Comparison of ENCODE assay signal across 11 cellular contexts in genomic region chr13:111215081-111216047, GRCh38.
A peak's percentile ranks its signal among the peaks of the same experiment; 100 is the strongest.
DNase-seq lines count a peak whose midpoint lies in the region; ATAC-seq and TF ChIP-seq lines count a peak whose summit lies in the region.
"Had no signal": no experiment of that assay in that cellular context is flagged by ENCODE, and none has a peak within 500 bp of the region (broad histone marks: within the 10 kb centered on the region; RNA-seq: fewer than 3 reads in every experiment).

No MANE protein-coding gene starts in this region.

- no peaks in the 10 kb centered on the region for H3K27me3 ChIP-seq in endodermal cell (ENCODE audit: control insufficient read depth, insufficient read depth, low read length, poor library complexity, severe bottlenecking)
- H3K27me3 ChIP-seq in thymus (ENCODE audit: control insufficient read depth, insufficient read depth): no peaks in the 10 kb centered on the region
- H3K27me3 ChIP-seq in gastroesophageal sphincter: no peaks in the 10 kb centered on the region
- H3K27me3 ChIP-seq: spleen had no signal

- no peak for DNase-seq in activated naive CD8-positive, alpha-beta T cell treated with anti-CD3 and anti-CD28 coated beads, Interleukin-2, amount 50 U/mL, for 24 hours
- no peak for DNase-seq in activated naive CD8-positive, alpha-beta T cell treated with anti-CD3 and anti-CD28 coated beads for 36 hours
- DNase-seq in NCI-H345 (lab: John Stamatoyannopoulos, UW): peak; percentile 36
- peak; percentile 71 for DNase-seq in endodermal cell
- DNase-seq in activated CD8-positive, alpha-beta memory T cell treated with anti-CD3 and anti-CD28 coated beads, Interleukin-2, amount 50 U/mL, for 48 hours: no peak
- DNase-seq: NCI-H748 treated with DMSO at 0.1 percent for 48 hours, spleen had no signal

- H3K27ac Mint-ChIP-seq in activated naive CD8-positive, alpha-beta T cell treated with anti-CD3 and anti-CD28 coated beads, Interleukin-2, amount 50 U/mL, for 24 hours: peak overlapping the region; percentile 28
- no peak overlapping the region for H3K27ac Mint-ChIP-seq in activated naive CD8-positive, alpha-beta T cell treated with anti-CD3 and anti-CD28 coated beads for 36 hours
- H3K27ac Mint-ChIP-seq in endodermal cell: peak overlapping the region; percentile 2

- ATAC-seq in activated naive CD8-positive, alpha-beta T cell treated with anti-CD3 and anti-CD28 coated beads, Interleukin-2, amount 50 U/mL, for 24 hours: no peak
- ATAC-seq in GM19452 (IDR thresholded peaks at IDR 0.05; ENCODE audit: unreplicated experiment) (no peak), gastroesophageal sphincter (no peak)

- H3K36me3 ChIP-seq in endodermal cell (ENCODE audit: control insufficient read depth, insufficient read depth, low read length) (peaks cover 10% of the 10 kb centered on the region), thymus (ENCODE audit: control insufficient read depth, insufficient read depth) (peaks cover 42% of the 10 kb centered on the region), gastroesophageal sphincter (peaks cover 0 to 4% of the 10 kb centered on the region in 2 donors)

- TF ChIP-seq EP300 in gastroesophageal sphincter (IDR thresholded peaks at IDR 0.05): no peak

- H3K9ac ChIP-seq in endodermal cell (ENCODE audit: extremely low read depth, low read length, poor library complexity, severe bottlenecking): no peak overlapping the region

- no peak for TF ChIP-seq POLR2A in gastroesophageal sphincter (IDR thresholded peaks at IDR 0.05)

- no peak overlapping the region for H3K4me3 Mint-ChIP-seq in activated naive CD8-positive, alpha-beta T cell treated with anti-CD3 and anti-CD28 coated beads, Interleukin-2, amount 50 U/mL, for 24 hours
- no peak overlapping the region for H3K4me3 Mint-ChIP-seq in activated naive CD8-positive, alpha-beta T cell treated with anti-CD3 and anti-CD28 coated beads for 36 hours
- H3K4me3 Mint-ChIP-seq in endodermal cell: no peak overlapping the region
- H3K4me3 Mint-ChIP-seq: T-helper 1 cell treated with Interleukin-12 subunit alpha and Interleukin-12 subunit beta and Interleukin-4 antibody, amounts not matched to agents 30 μg/mL and 1 μg/mL, for 36 hours had no signal

- no peak for TF ChIP-seq CTCF in endodermal cell (conservative IDR thresholded peaks at IDR 0.05)
- no peak for TF ChIP-seq CTCF in gastroesophageal sphincter (IDR thresholded peaks at IDR 0.05)

- H3K9me3 ChIP-seq in endodermal cell (ENCODE audit: control insufficient read depth, low read length) (no peaks in the 10 kb centered on the region), thymus (ENCODE audit: control insufficient read depth) (no peaks in the 10 kb centered on the region), gastroesophageal sphincter (no peaks in the 10 kb centered on the region)
- H3K9me3 ChIP-seq: spleen had no signal

- peaks cover 37% of the 10 kb centered on the region for H3K4me1 Mint-ChIP-seq in activated naive CD8-positive, alpha-beta T cell treated with anti-CD3 and anti-CD28 coated beads, Interleukin-2, amount 50 U/mL, for 24 hours
- peaks cover 45% of the 10 kb centered on the region for H3K4me1 Mint-ChIP-seq in activated naive CD8-positive, alpha-beta T cell treated with anti-CD3 and anti-CD28 coated beads for 36 hours
- peaks cover 32% of the 10 kb centered on the region for H3K4me1 Mint-ChIP-seq in endodermal cell

- no peaks in the 10 kb centered on the region for H3K4me1 ChIP-seq in endodermal cell (ENCODE audit: control insufficient read depth, insufficient read depth, low read length)
- H3K4me1 ChIP-seq in thymus (ENCODE audit: control insufficient read depth, insufficient read depth, low read length): peaks cover 9% of the 10 kb centered on the region
- H3K4me1 ChIP-seq in gastroesophageal sphincter: peaks cover 0 to 76% (median 24%) of the 10 kb centered on the region in 3 donors

- peak overlapping the region; percentile 71 for H3K27ac ChIP-seq in endodermal cell (ENCODE audit: low read depth, low read length)
- peak overlapping the region; percentile 10 for H3K27ac ChIP-seq in thymus (ENCODE audit: low read depth)
- no peak overlapping the region for H3K27ac ChIP-seq in gastroesophageal sphincter

- 50 to 64% methylated on average over 15 to 19 of the region's 19 CpGs for WGBS in endodermal cell (ENCODE audit: insufficient coverage in 1 of 2, insufficient read length in 1 of 2), 2 experiments
- 93% methylated on average over 19 of the region's 19 CpGs for WGBS in thymus
- WGBS in gastroesophageal sphincter (ENCODE audit: low coverage in 1 of 2), 2 donors: 77 to 78% methylated on average over 16 to 17 of the region's 19 CpGs

- no peaks in the 10 kb centered on the region for H3K27me3 Mint-ChIP-seq in activated naive CD8-positive, alpha-beta T cell treated with anti-CD3 and anti-CD28 coated beads, Interleukin-2, amount 50 U/mL, for 24 hours
- no peaks in the 10 kb centered on the region for H3K27me3 Mint-ChIP-seq in activated naive CD8-positive, alpha-beta T cell treated with anti-CD3 and anti-CD28 coated beads for 36 hours
- H3K27me3 Mint-ChIP-seq in endodermal cell (ENCODE audit: insufficient read depth): no peaks in the 10 kb centered on the region

- H3K4me3 ChIP-seq in endodermal cell (ENCODE audit: low read length) (no peak overlapping the region), thymus (ENCODE audit: low read length) (no peak overlapping the region), gastroesophageal sphincter (no peak overlapping the region)
- H3K4me3 ChIP-seq: spleen had no signal

- no peaks in the 10 kb centered on the region for H3K9me3 Mint-ChIP-seq in activated naive CD8-positive, alpha-beta T cell treated with anti-CD3 and anti-CD28 coated beads, Interleukin-2, amount 50 U/mL, for 24 hours
- H3K9me3 Mint-ChIP-seq in activated naive CD8-positive, alpha-beta T cell treated with anti-CD3 and anti-CD28 coated beads for 36 hours: no peaks in the 10 kb centered on the region
- H3K9me3 Mint-ChIP-seq in endodermal cell: no peaks in the 10 kb centered on the region
- H3K9me3 Mint-ChIP-seq: T-helper 1 cell treated with Interleukin-12 subunit alpha and Interleukin-12 subunit beta and Interleukin-4 antibody, amounts not matched to agents 30 μg/mL and 1 μg/mL, for 36 hours had no signal

- H3K36me3 Mint-ChIP-seq in activated naive CD8-positive, alpha-beta T cell treated with anti-CD3 and anti-CD28 coated beads, Interleukin-2, amount 50 U/mL, for 24 hours (ENCODE audit: low read depth): peaks cover 13% of the 10 kb centered on the region
- H3K36me3 Mint-ChIP-seq in activated naive CD8-positive, alpha-beta T cell treated with anti-CD3 and anti-CD28 coated beads for 36 hours: peaks cover 6% of the 10 kb centered on the region
- peaks cover 3% of the 10 kb centered on the region for H3K36me3 Mint-ChIP-seq in endodermal cell (ENCODE audit: low read depth)

Comparison
In these comparisons a context has a peak if more than half of its experiments do, and no peak if none do; other contexts are left out.
1. DNase-seq: peak in NCI-H345 (single experiment) and endodermal cell (single experiment); none in activated naive CD8-positive, alpha-beta T cell treated with anti-CD3 and anti-CD28 coated beads, Interleukin-2, amount 50 U/mL, for 24 hours (single experiment), activated naive CD8-positive, alpha-beta T cell treated with anti-CD3 and anti-CD28 coated beads for 36 hours (single experiment) and activated CD8-positive, alpha-beta memory T cell treated with anti-CD3 and anti-CD28 coated beads, Interleukin-2, amount 50 U/mL, for 48 hours (single experiment).
2. H3K27ac ChIP-seq: peak in endodermal cell (single experiment) and thymus (single experiment); none in gastroesophageal sphincter (0 of 4).